ENCODE assay signal across 8 cellular contexts in the genomic region with DNA sequence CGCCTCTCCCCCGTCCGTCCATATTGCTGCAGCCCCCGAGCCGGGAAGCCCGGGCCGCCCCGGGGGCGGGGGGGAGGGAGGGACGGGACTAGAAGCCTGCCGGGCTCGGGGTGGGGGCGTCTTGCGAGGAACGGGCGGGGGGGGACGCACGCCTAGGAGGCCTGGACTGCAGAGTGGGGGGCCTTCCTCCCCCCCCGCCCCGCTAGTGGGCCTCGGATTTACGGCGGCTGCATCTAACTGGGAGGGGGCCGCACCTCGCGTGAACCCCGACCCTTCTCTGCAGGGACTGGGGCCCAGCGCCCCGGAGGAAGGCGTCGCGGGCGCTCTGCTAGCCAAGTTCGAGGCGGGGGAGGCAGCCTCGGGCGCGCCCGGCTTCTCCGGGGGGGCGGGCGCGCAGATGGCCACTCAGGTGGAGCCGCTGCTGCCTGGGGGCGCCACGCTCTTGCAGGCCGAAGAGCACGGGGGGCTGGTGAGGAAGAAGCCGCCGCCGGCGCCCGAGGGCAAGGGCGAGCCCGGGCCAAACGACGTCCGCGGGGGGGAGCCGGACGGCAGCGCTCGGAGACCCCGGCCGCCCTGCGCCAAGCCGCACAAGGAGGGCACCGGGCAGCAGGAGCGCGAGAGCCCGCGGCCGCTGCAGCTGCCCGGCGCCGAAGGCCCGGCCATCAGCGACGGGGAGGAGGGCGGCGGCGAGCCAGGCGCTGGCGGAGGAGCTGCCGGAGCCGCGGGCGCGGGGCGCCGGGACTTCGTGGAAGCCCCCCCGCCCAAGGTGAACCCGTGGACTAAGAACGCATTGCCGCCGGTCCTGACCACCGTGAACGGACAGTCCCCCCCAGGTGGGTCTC. TPM values are rescaled to one million over a fixed set of nuclear protein-coding genes. Genes with fewer than 3 reads are reported as not detected.
DNase-seq lines count a peak whose midpoint lies in the region; ATAC-seq and TF ChIP-seq lines count a peak whose summit lies in the region.

Gene LARP1 (plus strand): TSS at position 17 of the 842 bp plus-strand sequence. CDS start 381 bp downstream, at position 398.

- H3K27ac ChIP-seq in upper lobe of right lung = peak within 1 kb of the TSS; percentile 95

- TF ChIP-seq CTCF in upper lobe of right lung (IDR thresholded peaks at IDR 0.05) = no peak

- H3K36me3 ChIP-seq in endocrine pancreas (ENCODE audit: control insufficient read depth, insufficient read depth, low read length) (no peaks in the 10 kb centered on the region), upper lobe of right lung (no peaks in the 10 kb centered on the region)

- H3K27me3 ChIP-seq in endocrine pancreas (ENCODE audit: control insufficient read depth, insufficient read depth, low read length) (no peaks in the 10 kb centered on the region), upper lobe of right lung (no peaks in the 10 kb centered on the region)

- TF ChIP-seq POLR2A in GM18505 (IDR thresholded peaks at IDR 0.05; ENCODE audit: borderline replicate concordance, extremely low read depth, insufficient read depth, insufficient read length) = no peak

- DNase-seq in ACHN (peak; percentile 38), T1000 (lab: John Stamatoyannopoulos, UW) (peak; percentile 21), midbrain (lab: John Stamatoyannopoulos, UW) (peak; percentile 61), upper lobe of right lung (peak; percentile 85), NCI-H2196 (lab: John Stamatoyannopoulos, UW; ENCODE audit: unreplicated experiment) (no peak)

- in situ Hi-C loops in ACHN (cut with HindIII; ENCODE audit: low pct_ligation_motif_present, low pct_unique_long_range_greater_than_20kb, low sequenced_read_pairs) = no loop called here

- H3K4me1 ChIP-seq in endocrine pancreas (ENCODE audit: control insufficient read depth, insufficient read depth, low read length) (peaks cover 8% of the 10 kb centered on the region), upper lobe of right lung (peaks cover 37% of the 10 kb centered on the region)

- peak within 1 kb of the TSS; percentile 92 for H3K9ac ChIP-seq in endocrine pancreas (ENCODE audit: control insufficient read depth, insufficient read depth, low read length)

- intact Hi-C loops in upper lobe of right lung (cut with DNase I) = no loop called here

- no peaks in the 10 kb centered on the region for H3K9me3 ChIP-seq in endocrine pancreas (ENCODE audit: control insufficient read depth, low read length)
- H3K9me3 ChIP-seq in upper lobe of right lung = no peaks in the 10 kb centered on the region

- ATAC-seq in GM18505 (IDR thresholded peaks at IDR 0.05; ENCODE audit: unreplicated experiment) (peak; percentile 9), HG03175 (IDR thresholded peaks at IDR 0.05; ENCODE audit: unreplicated experiment) (peak; percentile 8), upper lobe of right lung (peak; percentile 9)

- H3K4me3 ChIP-seq in endocrine pancreas (ENCODE audit: control insufficient read depth, insufficient read depth, low read length) (no peak within 1 kb of the TSS), upper lobe of right lung (peak within 1 kb of the TSS; percentile 97)

RNA-seq across cellular contexts. Expression of gene LARP1, which starts in this region (rescaled TPM):
- 151 TPM for total RNA-seq in upper lobe of right lung
